ENCODE assay signal across 1 cellular context in genomic region chr11:68840661-68841653, GRCh38.
TF ChIP-seq lines count a peak whose summit lies in the region.

No MANE protein-coding gene starts in this region.

TF ChIP-seq in HepG2, 621 proteins besides CTCF, POLR2A, EP300 and RAD21 (continued from another document and continues in another):
- TF ChIP-seq SKIL (CRISPR knock-in tag; IDR thresholded peaks at IDR 0.05; ENCODE audit: borderline replicate concordance) (peak; percentile 96), ZNF24 (IDR thresholded peaks at IDR 0.05) (no peak), ARID2 (CRISPR knock-in tag; IDR thresholded peaks at IDR 0.05; ENCODE audit: borderline replicate concordance) (no peak), ARNT (IDR thresholded peaks at IDR 0.05) (no peak), ZSCAN29 (CRISPR knock-in tag; conservative IDR thresholded peaks at IDR 0.05) (no peak), HIC2 (CRISPR knock-in tag; IDR thresholded peaks at IDR 0.05; ENCODE audit: low read depth) (no peak; the same call in 1 of the 2 replicates), ZNF83 (CRISPR knock-in tag; IDR thresholded peaks at IDR 0.05; ENCODE audit: borderline replicate concordance) (no peak), DMTF1 (CRISPR knock-in tag; IDR thresholded peaks at IDR 0.05) (no peak), MTA1 (CRISPR knock-in tag; IDR thresholded peaks at IDR 0.05; ENCODE audit: borderline replicate concordance) (peak; percentile 77; the same call in 1 of the 2 replicates), ZNF33B (CRISPR knock-in tag; IDR thresholded peaks at IDR 0.05) (no peak), NCOA2 (CRISPR knock-in tag; IDR thresholded peaks at IDR 0.05) (no peak), ZZZ3 (CRISPR knock-in tag; IDR thresholded peaks at IDR 0.05; ENCODE audit: borderline replicate concordance) (no peak), RBAK (CRISPR knock-in tag; IDR thresholded peaks at IDR 0.05) (no peak), ZFP36L1 (CRISPR knock-in tag; IDR thresholded peaks at IDR 0.05) (no peak), ZFP41 (CRISPR knock-in tag; IDR thresholded peaks at IDR 0.05; ENCODE audit: borderline replicate concordance) (no peak), TRIM22 (IDR thresholded peaks at IDR 0.05) (no peak), RAD51 (IDR thresholded peaks at IDR 0.05; ENCODE audit: borderline replicate concordance) (no peak), ADNP (CRISPR knock-in tag; IDR thresholded peaks at IDR 0.05) (no peak), ZBTB8A (CRISPR knock-in tag; IDR thresholded peaks at IDR 0.05; ENCODE audit: borderline replicate concordance, low read depth) (no peak), ATF7-NPFF (CRISPR knock-in tag; IDR thresholded peaks at IDR 0.05; ENCODE audit: low read depth) (no peak), ZNF503 (CRISPR knock-in tag; IDR thresholded peaks at IDR 0.05) (no peak), ZNF674 (CRISPR knock-in tag; IDR thresholded peaks at IDR 0.05; ENCODE audit: low read depth) (no peak), SYNCRIP (IDR thresholded peaks at IDR 0.05; ENCODE audit: insufficient read depth, low read depth, low read length) (no peak)
- TF ChIP-seq, protein P1, sequence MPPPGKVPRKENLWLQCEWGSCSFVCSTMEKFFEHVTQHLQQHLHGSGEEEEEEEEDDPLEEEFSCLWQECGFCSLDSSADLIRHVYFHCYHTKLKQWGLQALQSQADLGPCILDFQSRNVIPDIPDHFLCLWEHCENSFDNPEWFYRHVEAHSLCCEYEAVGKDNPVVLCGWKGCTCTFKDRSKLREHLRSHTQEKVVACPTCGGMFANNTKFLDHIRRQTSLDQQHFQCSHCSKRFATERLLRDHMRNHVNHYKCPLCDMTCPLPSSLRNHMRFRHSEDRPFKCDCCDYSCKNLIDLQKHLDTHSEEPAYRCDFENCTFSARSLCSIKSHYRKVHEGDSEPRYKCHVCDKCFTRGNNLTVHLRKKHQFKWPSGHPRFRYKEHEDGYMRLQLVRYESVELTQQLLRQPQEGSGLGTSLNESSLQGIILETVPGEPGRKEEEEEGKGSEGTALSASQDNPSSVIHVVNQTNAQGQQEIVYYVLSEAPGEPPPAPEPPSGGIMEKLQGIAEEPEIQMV (CRISPR knock-in tag; IDR thresholded peaks at IDR 0.05; ENCODE audit: low read depth): no peak; the same call in 1 of the 2 replicates
- TF ChIP-seq, protein P2, sequence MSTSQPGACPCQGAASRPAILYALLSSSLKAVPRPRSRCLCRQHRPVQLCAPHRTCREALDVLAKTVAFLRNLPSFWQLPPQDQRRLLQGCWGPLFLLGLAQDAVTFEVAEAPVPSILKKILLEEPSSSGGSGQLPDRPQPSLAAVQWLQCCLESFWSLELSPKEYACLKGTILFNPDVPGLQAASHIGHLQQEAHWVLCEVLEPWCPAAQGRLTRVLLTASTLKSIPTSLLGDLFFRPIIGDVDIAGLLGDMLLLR (CRISPR knock-in tag; IDR thresholded peaks at IDR 0.05): peak; percentile 29; the same call in 1 of the 2 replicates
- TF ChIP-seq, protein P3, sequence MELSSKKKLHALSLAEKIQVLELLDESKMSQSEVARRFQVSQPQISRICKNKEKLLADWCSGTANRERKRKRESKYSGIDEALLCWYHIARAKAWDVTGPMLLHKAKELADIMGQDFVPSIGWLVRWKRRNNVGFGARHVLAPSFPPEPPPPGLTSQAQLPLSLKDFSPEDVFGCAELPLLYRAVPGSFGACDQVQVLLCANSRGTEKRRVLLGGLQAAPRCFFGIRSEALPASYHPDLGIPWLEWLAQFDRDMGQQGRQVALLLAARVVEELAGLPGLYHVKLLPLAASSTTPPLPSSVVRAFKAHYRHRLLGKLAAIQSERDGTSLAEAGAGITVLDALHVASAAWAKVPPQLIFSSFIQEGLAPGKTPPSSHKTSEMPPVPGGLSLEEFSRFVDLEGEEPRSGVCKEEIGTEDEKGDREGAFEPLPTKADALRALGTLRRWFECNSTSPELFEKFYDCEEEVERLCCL (CRISPR knock-in tag; IDR thresholded peaks at IDR 0.05; ENCODE audit: borderline replicate concordance): no peak
- TF ChIP-seq, protein P4, sequence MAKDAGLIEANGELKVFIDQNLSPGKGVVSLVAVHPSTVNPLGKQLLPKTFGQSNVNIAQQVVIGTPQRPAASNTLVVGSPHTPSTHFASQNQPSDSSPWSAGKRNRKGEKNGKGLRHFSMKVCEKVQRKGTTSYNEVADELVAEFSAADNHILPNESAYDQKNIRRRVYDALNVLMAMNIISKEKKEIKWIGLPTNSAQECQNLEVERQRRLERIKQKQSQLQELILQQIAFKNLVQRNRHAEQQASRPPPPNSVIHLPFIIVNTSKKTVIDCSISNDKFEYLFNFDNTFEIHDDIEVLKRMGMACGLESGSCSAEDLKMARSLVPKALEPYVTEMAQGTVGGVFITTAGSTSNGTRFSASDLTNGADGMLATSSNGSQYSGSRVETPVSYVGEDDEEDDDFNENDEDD (CRISPR knock-in tag; IDR thresholded peaks at IDR 0.05; ENCODE audit: borderline replicate concordance): peak; percentile 28; the same call in 1 of the 2 replicates
- TF ChIP-seq, protein P5, sequence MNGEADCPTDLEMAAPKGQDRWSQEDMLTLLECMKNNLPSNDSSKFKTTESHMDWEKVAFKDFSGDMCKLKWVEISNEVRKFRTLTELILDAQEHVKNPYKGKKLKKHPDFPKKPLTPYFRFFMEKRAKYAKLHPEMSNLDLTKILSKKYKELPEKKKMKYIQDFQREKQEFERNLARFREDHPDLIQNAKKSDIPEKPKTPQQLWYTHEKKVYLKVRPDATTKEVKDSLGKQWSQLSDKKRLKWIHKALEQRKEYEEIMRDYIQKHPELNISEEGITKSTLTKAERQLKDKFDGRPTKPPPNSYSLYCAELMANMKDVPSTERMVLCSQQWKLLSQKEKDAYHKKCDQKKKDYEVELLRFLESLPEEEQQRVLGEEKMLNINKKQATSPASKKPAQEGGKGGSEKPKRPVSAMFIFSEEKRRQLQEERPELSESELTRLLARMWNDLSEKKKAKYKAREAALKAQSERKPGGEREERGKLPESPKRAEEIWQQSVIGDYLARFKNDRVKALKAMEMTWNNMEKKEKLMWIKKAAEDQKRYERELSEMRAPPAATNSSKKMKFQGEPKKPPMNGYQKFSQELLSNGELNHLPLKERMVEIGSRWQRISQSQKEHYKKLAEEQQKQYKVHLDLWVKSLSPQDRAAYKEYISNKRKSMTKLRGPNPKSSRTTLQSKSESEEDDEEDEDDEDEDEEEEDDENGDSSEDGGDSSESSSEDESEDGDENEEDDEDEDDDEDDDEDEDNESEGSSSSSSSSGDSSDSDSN (CRISPR knock-in tag; IDR thresholded peaks at IDR 0.05): peak; percentile 80; the same call in 1 of the 2 replicates
- TF ChIP-seq, protein P6, sequence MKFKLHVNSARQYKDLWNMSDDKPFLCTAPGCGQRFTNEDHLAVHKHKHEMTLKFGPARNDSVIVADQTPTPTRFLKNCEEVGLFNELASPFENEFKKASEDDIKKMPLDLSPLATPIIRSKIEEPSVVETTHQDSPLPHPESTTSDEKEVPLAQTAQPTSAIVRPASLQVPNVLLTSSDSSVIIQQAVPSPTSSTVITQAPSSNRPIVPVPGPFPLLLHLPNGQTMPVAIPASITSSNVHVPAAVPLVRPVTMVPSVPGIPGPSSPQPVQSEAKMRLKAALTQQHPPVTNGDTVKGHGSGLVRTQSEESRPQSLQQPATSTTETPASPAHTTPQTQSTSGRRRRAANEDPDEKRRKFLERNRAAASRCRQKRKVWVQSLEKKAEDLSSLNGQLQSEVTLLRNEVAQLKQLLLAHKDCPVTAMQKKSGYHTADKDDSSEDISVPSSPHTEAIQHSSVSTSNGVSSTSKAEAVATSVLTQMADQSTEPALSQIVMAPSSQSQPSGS (CRISPR knock-in tag; IDR thresholded peaks at IDR 0.05): no peak
- TF ChIP-seq, protein P7, sequence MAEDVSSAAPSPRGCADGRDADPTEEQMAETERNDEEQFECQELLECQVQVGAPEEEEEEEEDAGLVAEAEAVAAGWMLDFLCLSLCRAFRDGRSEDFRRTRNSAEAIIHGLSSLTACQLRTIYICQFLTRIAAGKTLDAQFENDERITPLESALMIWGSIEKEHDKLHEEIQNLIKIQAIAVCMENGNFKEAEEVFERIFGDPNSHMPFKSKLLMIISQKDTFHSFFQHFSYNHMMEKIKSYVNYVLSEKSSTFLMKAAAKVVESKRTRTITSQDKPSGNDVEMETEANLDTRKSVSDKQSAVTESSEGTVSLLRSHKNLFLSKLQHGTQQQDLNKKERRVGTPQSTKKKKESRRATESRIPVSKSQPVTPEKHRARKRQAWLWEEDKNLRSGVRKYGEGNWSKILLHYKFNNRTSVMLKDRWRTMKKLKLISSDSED (CRISPR knock-in tag; IDR thresholded peaks at IDR 0.05): no peak
- TF ChIP-seq, protein P8, sequence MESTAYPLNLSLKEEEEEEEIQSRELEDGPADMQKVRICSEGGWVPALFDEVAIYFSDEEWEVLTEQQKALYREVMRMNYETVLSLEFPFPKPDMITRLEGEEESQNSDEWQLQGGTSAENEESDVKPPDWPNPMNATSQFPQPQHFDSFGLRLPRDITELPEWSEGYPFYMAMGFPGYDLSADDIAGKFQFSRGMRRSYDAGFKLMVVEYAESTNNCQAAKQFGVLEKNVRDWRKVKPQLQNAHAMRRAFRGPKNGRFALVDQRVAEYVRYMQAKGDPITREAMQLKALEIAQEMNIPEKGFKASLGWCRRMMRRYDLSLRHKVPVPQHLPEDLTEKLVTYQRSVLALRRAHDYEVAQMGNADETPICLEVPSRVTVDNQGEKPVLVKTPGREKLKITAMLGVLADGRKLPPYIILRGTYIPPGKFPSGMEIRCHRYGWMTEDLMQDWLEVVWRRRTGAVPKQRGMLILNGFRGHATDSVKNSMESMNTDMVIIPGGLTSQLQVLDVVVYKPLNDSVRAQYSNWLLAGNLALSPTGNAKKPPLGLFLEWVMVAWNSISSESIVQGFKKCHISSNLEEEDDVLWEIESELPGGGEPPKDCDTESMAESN (CRISPR knock-in tag; conservative IDR thresholded peaks at IDR 0.05): peak; percentile 58
